Comparison of ENCODE assay signal across 10 cellular contexts in the genomic region with DNA sequence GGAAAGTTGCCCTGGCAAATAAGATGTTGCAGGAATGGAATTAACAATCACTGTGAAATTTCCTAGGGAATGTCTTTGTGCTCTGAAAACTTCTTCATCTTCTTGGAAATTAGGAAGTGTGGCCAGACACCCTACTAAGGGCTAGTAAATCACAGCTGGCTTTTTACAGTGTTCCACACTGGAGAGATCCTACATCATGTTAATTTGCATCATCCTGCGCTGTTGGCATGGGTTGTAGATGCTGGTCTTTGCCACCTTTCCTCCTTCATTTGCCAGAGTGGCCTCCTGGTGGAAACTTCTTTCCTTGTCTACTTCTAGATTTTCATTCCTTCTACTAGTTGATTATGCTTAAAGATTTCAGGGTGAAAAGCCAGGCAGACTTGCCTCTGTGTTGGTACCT. TPM values are rescaled to one million over a fixed set of nuclear protein-coding genes. Genes with fewer than 3 reads are reported as not detected.
A peak's percentile ranks its signal among the peaks of the same experiment; 100 is the strongest.
DNase-seq lines count a peak whose midpoint lies in the region; ATAC-seq and TF ChIP-seq lines count a peak whose summit lies in the region.
"Had no signal": no experiment of that assay in that cellular context is flagged by ENCODE, and none has a peak within 500 bp of the region (broad histone marks: within the 10 kb centered on the region; RNA-seq: fewer than 3 reads in every experiment).

No MANE protein-coding gene starts in this region.

- peaks cover 7% of the 10 kb centered on the region; the same call in 1 of the 2 replicates for H4K20me1 ChIP-seq in OCI-LY7 (ENCODE audit: insufficient read depth, low read length)

- peak overlapping the region; percentile 93 to 99 (median 94) for H3K4me3 Mint-ChIP-seq in CD8-positive, alpha-beta memory T cell

- CTCF ChIA-PET in CD8-positive, alpha-beta memory T cell (lab: Charles Lee): interaction anchor here (1.0 to 7.3 kb wide), 11 partner anchors 10 to 165 kb away, joined by 3 to 85 read pairs (median 4); no protein-coding TSS in a partner anchor
- CTCF ChIA-PET in OCI-LY7 (lab: Charles Lee; ENCODE audit: unreplicated experiment): interaction anchor here (0.7 to 1.5 kb wide), 5 partner anchors 82 to 165 kb away, joined by 3 to 4 read pairs (median 3); no protein-coding TSS in a partner anchor

- no peak overlapping the region for H2AFZ ChIP-seq in OCI-LY7 (ENCODE audit: low read length)

- DNase-seq in CD8-positive, alpha-beta memory T cell: peak in 2 of 5 donors; percentile 32 to 40
- DNase-seq in OCI-LY7 (ENCODE audit: low spot score) (no peak), T-helper 9 cell (no peak), A172 (ENCODE audit: low spot score) (no peak)
- no peak for DNase-seq in effector memory CD4-positive, alpha-beta T cell
- DNase-seq: DMS53, NCI-H1105 treated with DMSO at 0.1 percent for 48 hours had no signal

- peaks cover 0 to 2% (median 0%) of the 10 kb centered on the region in 5 donors for H3K9me3 Mint-ChIP-seq in CD8-positive, alpha-beta memory T cell

- peaks cover 57 to 82% (median 76%) of the 10 kb centered on the region in 3 donors for H3K4me1 Mint-ChIP-seq in CD8-positive, alpha-beta memory T cell

- intact Hi-C loops in OCI-LY7 (cut with micrococcal nuclease; ENCODE audit: unreplicated experiment): no loop called here

- peaks cover 24% of the 10 kb centered on the region for H3K36me3 ChIP-seq in CD8-positive, alpha-beta memory T cell (ENCODE audit: insufficient read depth, low read length)
- H3K36me3 ChIP-seq in OCI-LY7 (ENCODE audit: insufficient read depth, low read length): peaks cover 39% of the 10 kb centered on the region
- H3K36me3 ChIP-seq in effector memory CD4-positive, alpha-beta T cell (ENCODE audit: control insufficient read depth, insufficient read depth, low read length): peaks cover 61% of the 10 kb centered on the region
- peaks cover 13% of the 10 kb centered on the region for H3K36me3 ChIP-seq in neutrophil

- peaks cover 0 to 9% of the 10 kb centered on the region in 2 donors for H3K27me3 Mint-ChIP-seq in CD8-positive, alpha-beta memory T cell

- no peaks in the 10 kb centered on the region for H3K27me3 ChIP-seq in CD8-positive, alpha-beta memory T cell (ENCODE audit: insufficient read depth, low read length, poor library complexity, severe bottlenecking)
- H3K27me3 ChIP-seq in effector memory CD4-positive, alpha-beta T cell (replicated peaks; ENCODE audit: control insufficient read depth, insufficient read depth, low read length, poor library complexity, severe bottlenecking): no peaks in the 10 kb centered on the region
- no peaks in the 10 kb centered on the region for H3K27me3 ChIP-seq in neutrophil

- H3K4me3 ChIP-seq in CD8-positive, alpha-beta memory T cell (ENCODE audit: low read length): peak overlapping the region; percentile 98
- H3K4me3 ChIP-seq in OCI-LY7 (ENCODE audit: low read depth, low read length, poor library complexity, severe bottlenecking) (peak overlapping the region; percentile 85), neutrophil (ENCODE audit: low read depth in 1 of 2, low read length in 1 of 2) (peak overlapping the region in 1 of 2 experiments; percentile 99)
- H3K4me3 ChIP-seq in effector memory CD4-positive, alpha-beta T cell (ENCODE audit: insufficient read depth, low read depth, low read length, poor library complexity, severe bottlenecking): peak overlapping the region; percentile 97

- H3K27ac Mint-ChIP-seq in CD8-positive, alpha-beta memory T cell: peak overlapping the region; percentile 86 to 99 (median 98)

- H3K9me3 ChIP-seq in CD8-positive, alpha-beta memory T cell (ENCODE audit: low read length): no peaks in the 10 kb centered on the region
- H3K9me3 ChIP-seq in OCI-LY7 (ENCODE audit: low read length) (no peaks in the 10 kb centered on the region), neutrophil (no peaks in the 10 kb centered on the region)
- no peaks in the 10 kb centered on the region for H3K9me3 ChIP-seq in effector memory CD4-positive, alpha-beta T cell (ENCODE audit: control insufficient read depth, low read length)

- ATAC-seq in GM21360 (IDR thresholded peaks at IDR 0.05; ENCODE audit: unreplicated experiment) (no peak), HG03139 (IDR thresholded peaks at IDR 0.05; ENCODE audit: unreplicated experiment) (no peak)

- peaks cover 60% of the 10 kb centered on the region for H3K79me2 ChIP-seq in OCI-LY7 (ENCODE audit: insufficient read depth, low read depth, low read length)

- no TSS peak for BruUV-seq in OCI-LY7 (replicated peaks; lab: Mats Ljungman, UMichigan)

- H3K36me3 Mint-ChIP-seq in CD8-positive, alpha-beta memory T cell: peaks cover 31 to 80% (median 36%) of the 10 kb centered on the region in 3 donors

- peaks cover 71% of the 10 kb centered on the region for H3K4me1 ChIP-seq in CD8-positive, alpha-beta memory T cell (ENCODE audit: insufficient read depth, low read length)
- H3K4me1 ChIP-seq in OCI-LY7 (ENCODE audit: insufficient read depth, low read length, poor library complexity, severe bottlenecking) (peaks cover 60% of the 10 kb centered on the region), neutrophil (ENCODE audit: control insufficient read depth in 1 of 2, insufficient read depth in 1 of 2, low read depth in 1 of 2, low read length in 1 of 2) (peaks cover 78 to 80% of the 10 kb centered on the region in 2 experiments)
- H3K4me1 ChIP-seq in effector memory CD4-positive, alpha-beta T cell (ENCODE audit: control insufficient read depth, insufficient read depth, low read length, poor library complexity, severe bottlenecking): peaks cover 24% of the 10 kb centered on the region

- no peaks in the 10 kb centered on the region for H3K9me2 ChIP-seq in OCI-LY7 (ENCODE audit: insufficient read depth, low read length)

- POLR2A ChIA-PET in CD8-positive, alpha-beta memory T cell (lab: Charles Lee): interaction anchor here (4.7 kb wide), 1 partner anchor 154 kb away, joined by 24 read pairs; no protein-coding TSS in a partner anchor
- POLR2A ChIA-PET in OCI-LY7 (lab: Charles Lee): interaction anchor here (0.6 to 2.7 kb wide), 13 partner anchors 12 to 1186 kb away, joined by 3 to 11 read pairs (median 3); no protein-coding TSS in a partner anchor

- H3K4me2 ChIP-seq in OCI-LY7 (ENCODE audit: low read length): peak overlapping the region; percentile 79

- no peak for TF ChIP-seq CTCF in OCI-LY7 (conservative IDR thresholded peaks at IDR 0.05; ENCODE audit: low read length)
- no peak for TF ChIP-seq CTCF in neutrophil (IDR thresholded peaks at IDR 0.05)

- H3K27ac ChIP-seq in CD8-positive, alpha-beta memory T cell (ENCODE audit: low read depth, low read length): peak overlapping the region; percentile 97
- H3K27ac ChIP-seq in OCI-LY7 (ENCODE audit: low read depth, low read length, poor library complexity, severe bottlenecking) (no peak overlapping the region), neutrophil (peak overlapping the region; percentile 26)
- peak overlapping the region; percentile 99 for H3K27ac ChIP-seq in effector memory CD4-positive, alpha-beta T cell (ENCODE audit: insufficient read depth, low read length, poor library complexity, severe bottlenecking)

RNA-seq across cellular contexts. Expression of a gene that starts 2.7 kb away (rescaled TPM):
- 100 to 1,000 TPM; 267 to 298 TPM for total RNA-seq in CD8-positive, alpha-beta memory T cell
- 127 TPM for polyA plus RNA-seq in CD8-positive, alpha-beta memory T cell
- 7.0 and 8.8 TPM in 2 replicates for total RNA-seq in OCI-LY7 (2014; rRNA removed; shearing (Covaris generic))
- 23.6 and 28.3 TPM in 2 replicates for total RNA-seq in OCI-LY7 (2022)
- total RNA-seq in A172 (2014; rRNA removed; shearing (Covaris generic)): 1.2 and 1.6 TPM in 2 replicates

Comparison
In these comparisons a context has a peak if more than half of its experiments do, and no peak if none do; other contexts are left out.
1. RNA of a gene that starts 2.7 kb away (total RNA-seq): 267 to 298 TPM in CD8-positive, alpha-beta memory T cell; 7.0 to 28.3 TPM in OCI-LY7 and 1.2 to 1.6 TPM in A172; every median in the first group is over 4 times any median in the second.